In genomic region chr12:79908366-79908765, GRCh38 we compare ENCODE assay signal across 33 cellular contexts. TPM values are rescaled to one million over a fixed set of nuclear protein-coding genes. Genes with fewer than 3 reads are reported as not detected.
A peak's percentile ranks its signal among the peaks of the same experiment; 100 is the strongest.
DNase-seq lines count a peak whose midpoint lies in the region; ATAC-seq and TF ChIP-seq lines count a peak whose summit lies in the region.
"Had no signal": no experiment of that assay in that cellular context is flagged by ENCODE, and none has a peak within 500 bp of the region (broad histone marks: within the 10 kb centered on the region; RNA-seq: fewer than 3 reads in every experiment).

No MANE protein-coding gene starts in this region.

- H3K27me3 ChIP-seq in SK-N-SH (ENCODE audit: insufficient read depth) (no peaks in the 10 kb centered on the region), gastroesophageal sphincter (no peaks in the 10 kb centered on the region), thyroid gland (no peaks in the 10 kb centered on the region)

- peaks cover 81% of the 10 kb centered on the region for H3K4me1 Mint-ChIP-seq in activated naive CD4-positive, alpha-beta T cell treated with anti-CD3 and anti-CD28 coated beads, Interleukin-2, amount 50 U/mL, for 24 hours

- H3K4me2 ChIP-seq in SK-N-SH = no peak overlapping the region

- no peaks in the 10 kb centered on the region for H3K27me3 Mint-ChIP-seq in activated naive CD4-positive, alpha-beta T cell treated with anti-CD3 and anti-CD28 coated beads, Interleukin-2, amount 50 U/mL, for 24 hours
- H3K27me3 Mint-ChIP-seq: CD4-positive, alpha-beta memory T cell; dendritic cell treated with granulocyte-macrophage colony-stimulating factor and Interleukin-4, amounts not matched to agents 40 ng/mL and 50 ng/mL, for 4 days; naive B cell had no signal

- no peaks in the 10 kb centered on the region for H3K9me2 ChIP-seq in SK-N-SH

- H3K9me3 Mint-ChIP-seq in activated naive CD4-positive, alpha-beta T cell treated with anti-CD3 and anti-CD28 coated beads, Interleukin-2, amount 50 U/mL, for 24 hours = no peaks in the 10 kb centered on the region
- H3K9me3 Mint-ChIP-seq: CD4-positive, alpha-beta memory T cell; dendritic cell treated with granulocyte-macrophage colony-stimulating factor and Interleukin-4, amounts not matched to agents 40 ng/mL and 50 ng/mL, for 4 days; naive B cell had no signal

- peaks cover 11% of the 10 kb centered on the region for H3F3A ChIP-seq in SK-N-SH (replicated peaks; ENCODE audit: insufficient read depth)

- H4K20me1 ChIP-seq in SK-N-SH (ENCODE audit: insufficient read depth) = peaks cover 90% of the 10 kb centered on the region

- H3K4me3 Mint-ChIP-seq in activated naive CD4-positive, alpha-beta T cell treated with anti-CD3 and anti-CD28 coated beads, Interleukin-2, amount 50 U/mL, for 24 hours = no peak overlapping the region
- H3K4me3 Mint-ChIP-seq: dendritic cell treated with granulocyte-macrophage colony-stimulating factor and Interleukin-4, amounts not matched to agents 40 ng/mL and 50 ng/mL, for 4 days; naive B cell had no signal

- intact Hi-C loops in thyroid gland (cut with DNase I) = no loop called here

- no peaks in the 10 kb centered on the region for H3K9me3 ChIP-seq in SK-N-SH
- H3K9me3 ChIP-seq in gastroesophageal sphincter = no peaks in the 10 kb centered on the region
- H3K9me3 ChIP-seq in thyroid gland = no peaks in the 10 kb centered on the region
- H3K9me3 ChIP-seq: prostate gland had no signal

- H3K9ac ChIP-seq in SK-N-SH = no peak overlapping the region

- H3K27ac ChIP-seq in SK-N-SH (ENCODE audit: low read depth in 2 of 2, low read length in 1 of 2) (peak overlapping the region; percentile 13 to 23; a peak in 2 of 4 replicates), gastroesophageal sphincter (peak overlapping the region; percentile 34 to 62 (median 56)), thyroid gland (peak overlapping the region in 2 of 3 donors; percentile 1 to 22)
- H3K27ac ChIP-seq: HL-60, prostate gland, RWPE1 had no signal

- no peak for DNase-seq in activated naive CD4-positive, alpha-beta T cell treated with Interleukin-2 at 50 U/mL for 16 hours
- DNase-seq in SK-N-SH = no peak
- no peak for DNase-seq in thyroid gland
- no peak for DNase-seq in H4 (ENCODE audit: low spot score)
- DNase-seq in globus pallidus (ENCODE audit: low spot score) = no peak
- DNase-seq: activated CD4-positive, alpha-beta T cell treated with anti-CD3 and anti-CD28 coated beads for 1 hour; activated CD8-positive, alpha-beta memory T cell treated with anti-CD3 and anti-CD28 coated beads for 24 hours; activated effector memory CD4-positive, alpha-beta T cell treated with anti-CD3 and anti-CD28 coated beads, Interleukin-2, amount 50 U/mL, for 16 hours; activated T-cell treated with anti-CD3 and anti-CD28 coated beads for 4 hours; AML-193; caudate nucleus; CD4-positive, alpha-beta memory T cell; erythroblast; foreskin fibroblast; H7; KG1; kidney; naive B cell; NCI-H1930; NCI-H2171 treated with DMSO at 0.1 percent for 48 hours; NCI-H510A treated with DMSO at 0.1 percent for 48 hours; nucleus accumbens; stimulated activated CD4-positive, alpha-beta T cell treated with anti-CD3 and anti-CD28 coated beads, Interleukin-12 subunit alpha, Interleukin-12 subunit beta, amount 100 ng/mL, for 4 hours; stimulated activated CD4-positive, alpha-beta T cell treated with anti-CD3 and anti-CD28 coated beads, Interleukin-4, amount 100 ng/mL, for 1 hour; T-helper 2 cell had no signal

- TF ChIP-seq POLR2A in gastroesophageal sphincter (IDR thresholded peaks at IDR 0.05) (no peak), thyroid gland (IDR thresholded peaks at IDR 0.05) (no peak)

- H2AFZ ChIP-seq in SK-N-SH (ENCODE audit: low read depth) = no peak overlapping the region

- H3K4me3 ChIP-seq in SK-N-SH (ENCODE audit: low read depth in 2 of 2, low read length in 1 of 2) = no peak overlapping the region
- no peak overlapping the region for H3K4me3 ChIP-seq in gastroesophageal sphincter
- H3K4me3 ChIP-seq in thyroid gland (replicated peaks in 1 of 3) = no peak overlapping the region
- H3K4me3 ChIP-seq: prostate gland had no signal

- TF ChIP-seq CTCF in SK-N-SH (IDR thresholded peaks at IDR 0.05) = no peak
- TF ChIP-seq CTCF in gastroesophageal sphincter (IDR thresholded peaks at IDR 0.05) = no peak
- TF ChIP-seq CTCF in thyroid gland (IDR thresholded peaks at IDR 0.05) = no peak

- H3K27ac Mint-ChIP-seq in activated naive CD4-positive, alpha-beta T cell treated with anti-CD3 and anti-CD28 coated beads, Interleukin-2, amount 50 U/mL, for 24 hours = peak overlapping the region; percentile 53
- H3K27ac Mint-ChIP-seq: dendritic cell treated with granulocyte-macrophage colony-stimulating factor and Interleukin-4, amounts not matched to agents 40 ng/mL and 50 ng/mL, for 4 days had no signal

- H3K36me3 ChIP-seq in SK-N-SH (replicated peaks in 1 of 2; ENCODE audit: control insufficient read depth in 1 of 2, insufficient read depth in 2 of 2, low read length in 1 of 2) (peaks cover 0 to 17% of the 10 kb centered on the region in 2 experiments), gastroesophageal sphincter (no peaks in the 10 kb centered on the region), thyroid gland (no peaks in the 10 kb centered on the region)
- H3K36me3 ChIP-seq: prostate gland had no signal

- H3K4me1 ChIP-seq in SK-N-SH (ENCODE audit: control insufficient read depth in 1 of 2, insufficient read depth in 2 of 2, low read depth in 1 of 2, low read length in 1 of 2) (peaks cover 4 to 12% of the 10 kb centered on the region in 2 experiments; a peak in 2 of 4 replicates), gastroesophageal sphincter (peaks cover 3 to 91% (median 15%) of the 10 kb centered on the region in 3 donors), thyroid gland (peaks cover 16 to 37% of the 10 kb centered on the region in 2 donors)

- H3K36me3 Mint-ChIP-seq in activated naive CD4-positive, alpha-beta T cell treated with anti-CD3 and anti-CD28 coated beads, Interleukin-2, amount 50 U/mL, for 24 hours = no peaks in the 10 kb centered on the region
- H3K36me3 Mint-ChIP-seq: naive B cell had no signal

- no peak for TF ChIP-seq RAD21 in SK-N-SH (IDR thresholded peaks at IDR 0.05; ENCODE audit: low read length)

- ATAC-seq in gastroesophageal sphincter = no peak
- ATAC-seq in HG02884 (IDR thresholded peaks at IDR 0.05; ENCODE audit: unreplicated experiment) = no peak
- ATAC-seq: sciatic nerve had no signal

- POLR2A ChIA-PET in SK-N-SH (lab: Yijun Ruan, JAX) = no interaction called here

- TF ChIP-seq EP300 in SK-N-SH (IDR thresholded peaks at IDR 0.05; ENCODE audit: borderline replicate concordance in 1 of 2, low read depth in 1 of 2, low read length in 1 of 2) (no peak), gastroesophageal sphincter (IDR thresholded peaks at IDR 0.05) (no peak)

- CTCF ChIA-PET in SK-N-SH (lab: Yijun Ruan, JAX) = interaction anchor here (1.4 kb wide), 1 partner anchor 22 kb away, joined by 4 read pairs; no protein-coding TSS in a partner anchor

- peaks cover 100% of the 10 kb centered on the region for H3K79me2 ChIP-seq in SK-N-SH (ENCODE audit: insufficient read depth)

TF ChIP-seq in SK-N-SH, 30 proteins besides CTCF, POLR2A, EP300 and RAD21:
- TF ChIP-seq NRF1 (IDR thresholded peaks at IDR 0.05; ENCODE audit: low read depth, low read length) = no peak
- no peak for TF ChIP-seq MEF2A (IDR thresholded peaks at IDR 0.05; ENCODE audit: borderline replicate concordance, low read depth)
- TF ChIP-seq FOXM1 (IDR thresholded peaks at IDR 0.05; ENCODE audit: low read depth) = no peak
- TF ChIP-seq TCF12 (IDR thresholded peaks at IDR 0.05) = no peak
- TF ChIP-seq, protein P1, sequence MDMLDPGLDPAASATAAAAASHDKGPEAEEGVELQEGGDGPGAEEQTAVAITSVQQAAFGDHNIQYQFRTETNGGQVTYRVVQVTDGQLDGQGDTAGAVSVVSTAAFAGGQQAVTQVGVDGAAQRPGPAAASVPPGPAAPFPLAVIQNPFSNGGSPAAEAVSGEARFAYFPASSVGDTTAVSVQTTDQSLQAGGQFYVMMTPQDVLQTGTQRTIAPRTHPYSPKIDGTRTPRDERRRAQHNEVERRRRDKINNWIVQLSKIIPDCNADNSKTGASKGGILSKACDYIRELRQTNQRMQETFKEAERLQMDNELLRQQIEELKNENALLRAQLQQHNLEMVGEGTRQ (IDR thresholded peaks at IDR 0.05; ENCODE audit: borderline replicate concordance, low read depth, low read length) = no peak
- TF ChIP-seq TAF1 (IDR thresholded peaks at IDR 0.05; ENCODE audit: borderline replicate concordance, low read depth, low read length) = no peak
- TF ChIP-seq, protein P2, sequence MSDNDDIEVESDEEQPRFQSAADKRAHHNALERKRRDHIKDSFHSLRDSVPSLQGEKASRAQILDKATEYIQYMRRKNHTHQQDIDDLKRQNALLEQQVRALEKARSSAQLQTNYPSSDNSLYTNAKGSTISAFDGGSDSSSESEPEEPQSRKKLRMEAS (IDR thresholded peaks at IDR 0.05; ENCODE audit: low read depth) = no peak
- no peak for TF ChIP-seq SIN3A (IDR thresholded peaks at IDR 0.05; ENCODE audit: borderline replicate concordance, low read depth, low read length)
TF ChIP-seq in SK-N-SH: peak in this region for 0.

RNA-seq across cellular contexts. Expression of gene PPP1R12A, which starts 26.5 kb away (rescaled TPM):
- polyA plus RNA-seq in SK-N-SH (2012; rRNA removed) = 26.0 and 39.0 TPM in 2 replicates
- polyA plus RNA-seq in SK-N-SH (2012; cell fraction: cytosol; rRNA removed) = 31.0 and 40.0 TPM in 2 replicates
- 38.3 and 80.8 TPM in 2 replicates for polyA plus RNA-seq in SK-N-SH (2012; cell fraction: nucleus; rRNA removed)
- total RNA-seq in gastroesophageal sphincter (100 to 1,000 TPM; 387 to 683 (median 563) TPM), thyroid gland (100 to 1,000 TPM in 2 of 4 donors, 10 to 100 TPM in 2; 90.0 to 128 (median 100) TPM)
- total RNA-seq in H4 (2014; rRNA removed; shearing (Covaris generic)) = 31.8 and 41.8 TPM in 2 replicates
